9 cellular contexts compared by ENCODE assay signal in genomic region chr16:31333686-31334649, GRCh38. TPM values are rescaled to one million over a fixed set of nuclear protein-coding genes. Genes with fewer than 3 reads are reported as not detected.
DNase-seq lines count a peak whose midpoint lies in the region; ATAC-seq, FAIRE-seq and TF ChIP-seq lines count a peak whose summit lies in the region.
"Had no signal": no experiment of that assay in that cellular context is flagged by ENCODE, and none has a peak within 500 bp of the region (broad histone marks: within the 10 kb centered on the region; RNA-seq: fewer than 3 reads in every experiment).

No MANE protein-coding gene starts in this region.

- in situ Hi-C loops in K562 (cut with MboI) = no loop called here

- POLR2A ChIA-PET in K562 (lab: Yijun Ruan, JAX) = interaction anchor here (0.5 to 1.0 kb wide), 6 partner anchors 12 to 650 kb away, joined by 3 read pairs; partner anchors contain the start of gene FUS

- WGBS in K562 (ENCODE audit: insufficient coverage, low coverage, missing lambda C conversion rate) = 0% methylated on average over 5 of the region's 5 CpGs

- TF ChIP-seq RAD21 in K562 (CRISPR knock-in tag; conservative IDR thresholded peaks at IDR 0.05 in 1 of 2, IDR thresholded peaks at IDR 0.05 in 1 of 2) = peak; percentile 73 to 81

- no peaks in the 10 kb centered on the region for H3K79me2 ChIP-seq in K562 (ENCODE audit: control insufficient read depth, insufficient read depth, low read length)

- FAIRE-seq in D721Med (lab: Jason Lieb, UNC) (no peak), K562 (lab: Jason Lieb, UNC) (peak; percentile 85)

- no peaks in the 10 kb centered on the region for H3K36me3 ChIP-seq in K562 (ENCODE audit: control insufficient read depth, insufficient read depth, low read length)

- no peak overlapping the region for H3K4me3 ChIP-seq in K562

- ATAC-seq in GM19351 (IDR thresholded peaks at IDR 0.05; ENCODE audit: unreplicated experiment) (peak; percentile 77), K562 (peak; percentile 97), memory B cell (ENCODE audit: low read depth) (peak; percentile 85), HG02571 (IDR thresholded peaks at IDR 0.05; ENCODE audit: unreplicated experiment) (no peak)

- no peaks in the 10 kb centered on the region for H3K9me3 ChIP-seq in K562 (replicated peaks; ENCODE audit: control insufficient read depth, insufficient read depth, low read depth, low read length)

- peaks cover 19 to 66% of the 10 kb centered on the region in 2 experiments; a peak in 4 of 5 replicates for H3K27me3 ChIP-seq in K562 (ENCODE audit: control insufficient read depth in 2 of 2, insufficient read depth in 2 of 2, low read length in 2 of 2)

- intact Hi-C loops in K562 (cut with micrococcal nuclease) = no loop called here

- no peak overlapping the region for H3K4me2 ChIP-seq in K562 (ENCODE audit: insufficient read depth, low read length)

- BruUV-seq in K562 (replicated peaks; lab: Mats Ljungman, UMichigan) = no TSS peak

- no peak overlapping the region for H3K27ac ChIP-seq in K562 (ENCODE audit: extremely low read depth, low read depth, low read length)

- DNase-seq in D721Med (ENCODE audit: insufficient read length, low spot score) (no peak), NCI-H226 (peak; percentile 75), K562 (ENCODE audit: extremely low read depth in 1 of 4, low spot score in 3 of 4) (peak; percentile 39 to 62 (median 52)), memory B cell (ENCODE audit: low spot score in 2 of 2) (peak; percentile 31 to 41), endothelial cell (ENCODE audit: low spot score) (no peak), mesothelial cell of epicardium (ENCODE audit: low spot score in 2 of 2, unreplicated experiment in 2 of 2) (no peak)

- no peaks in the 10 kb centered on the region for H3K9me3 Mint-ChIP-seq in memory B cell
- no peaks in the 10 kb centered on the region for H3K9me3 Mint-ChIP-seq in endothelial cell (ENCODE audit: unreplicated experiment)
- no peaks in the 10 kb centered on the region for H3K9me3 Mint-ChIP-seq in mesothelial cell of epicardium

- H2AFZ ChIP-seq in K562 (ENCODE audit: low read depth, low read length) = no peak overlapping the region

- no peaks in the 10 kb centered on the region for H3K9me1 ChIP-seq in K562 (ENCODE audit: control insufficient read depth, insufficient read depth, low read length)

- H3K27me3 Mint-ChIP-seq in memory B cell (peaks cover 2% of the 10 kb centered on the region), endothelial cell (ENCODE audit: unreplicated experiment) (peaks cover 23% of the 10 kb centered on the region), mesothelial cell of epicardium (ENCODE audit: low read depth) (peaks cover 71% of the 10 kb centered on the region)

- no peak overlapping the region for H3K9ac ChIP-seq in K562 (ENCODE audit: insufficient read depth in 1 of 2, low read depth in 2 of 2, low read length in 2 of 2)

- TF ChIP-seq EP300 in K562 (IDR thresholded peaks at IDR 0.05; ENCODE audit: low read length) = no peak

- H3K4me1 ChIP-seq in K562 (replicated peaks in 1 of 2; ENCODE audit: control insufficient read depth in 2 of 2, insufficient read depth in 2 of 2, low read length in 2 of 2) = peaks cover 0 to 24% of the 10 kb centered on the region in 2 experiments; a peak in 1 of 5 replicates

- CTCF ChIA-PET in K562 (lab: Yijun Ruan, JAX; ENCODE audit: low intra/inter-chr PET ratio) = no interaction called here

- no peak overlapping the region for H3K27ac Mint-ChIP-seq in memory B cell
- no peak overlapping the region for H3K27ac Mint-ChIP-seq in endothelial cell (ENCODE audit: unreplicated experiment)
- no peak overlapping the region for H3K27ac Mint-ChIP-seq in mesothelial cell of epicardium

- H3K4me3 Mint-ChIP-seq in memory B cell (no peak overlapping the region), endothelial cell (ENCODE audit: unreplicated experiment) (no peak overlapping the region), mesothelial cell of epicardium (no peak overlapping the region)

- H3K36me3 Mint-ChIP-seq in memory B cell = peaks cover 7% of the 10 kb centered on the region
- peaks cover 4% of the 10 kb centered on the region for H3K36me3 Mint-ChIP-seq in endothelial cell (ENCODE audit: low read depth, unreplicated experiment)
- no peaks in the 10 kb centered on the region for H3K36me3 Mint-ChIP-seq in mesothelial cell of epicardium

- peaks cover 21% of the 10 kb centered on the region for H3K4me1 Mint-ChIP-seq in memory B cell
- no peaks in the 10 kb centered on the region for H3K4me1 Mint-ChIP-seq in endothelial cell (ENCODE audit: unreplicated experiment)
- H3K4me1 Mint-ChIP-seq in mesothelial cell of epicardium = no peaks in the 10 kb centered on the region

- no peaks in the 10 kb centered on the region for H4K20me1 ChIP-seq in K562 (replicated peaks; ENCODE audit: control insufficient read depth, insufficient read depth, low read length)

- TF ChIP-seq CTCF in D721Med (IDR thresholded peaks at IDR 0.05; ENCODE audit: insufficient read depth, missing control alignments) (peak; percentile 20), K562 (IDR thresholded peaks at IDR 0.05 in 2 of 3, conservative IDR thresholded peaks at IDR 0.05 in 1 of 3; ENCODE audit: insufficient read depth in 2 of 3, low read depth in 1 of 3, low read length in 3 of 3) (peak; percentile 70 to 77 (median 73)), endothelial cell (IDR thresholded peaks at IDR 0.05; ENCODE audit: unreplicated experiment) (no peak), mesothelial cell of epicardium (IDR thresholded peaks at IDR 0.05; ENCODE audit: unreplicated experiment) (no peak)

- TF ChIP-seq POLR2A in K562 (conservative IDR thresholded peaks at IDR 0.05) = no peak

TF ChIP-seq in K562, 482 proteins besides CTCF, POLR2A, EP300 and RAD21 (continues in another document):
- TF ChIP-seq SMC3 (conservative IDR thresholded peaks at IDR 0.05; ENCODE audit: insufficient read depth, low read depth, low read length) = peak; percentile 57

RNA-seq across cellular contexts. Expression of gene ITGAX, which starts 21.0 kb away (rescaled TPM):
- 3.4 and 12.7 TPM in 2 replicates for total RNA-seq in K562 (2011; cell fraction: chromatin; rRNA removed; ENCODE audit: low replicate concordance)
- 3.7 and 7.0 TPM in 2 replicates for total RNA-seq in K562 (2011; cell fraction: nucleolus; rRNA removed)
- total RNA-seq in K562 (2011; cell fraction: nucleoplasm; rRNA removed) = 3.8 and 5.1 TPM in 2 replicates
- 0.14 and 0.41 TPM in 2 replicates for total RNA-seq in K562 (2014; rRNA removed)
- total RNA-seq in K562 (2014; rRNA removed; fragmentation: Illumina TruSeq; extraction: Trizol) = 0.15 TPM in 1 of 2 replicates, not detected in the other
- total RNA-seq in K562 (2015; rRNA removed; fragmentation: Illumina TruSeq; extraction: Trizol) = 0.58 and 1.1 TPM in 2 replicates
- 0.35 and 0.51 TPM in 2 replicates for total RNA-seq in K562 (2021)
- 0.35 and 0.39 TPM in 2 replicates for polyA plus RNA-seq in K562 (2011; rRNA removed)
- polyA plus RNA-seq in K562 (2011; cell fraction: cytosol; rRNA removed) = 0.28 and 0.30 TPM in 2 replicates
- 2.2 and 3.5 TPM in 2 replicates for polyA plus RNA-seq in K562 (2011; cell fraction: nucleus; rRNA removed)
- polyA plus RNA-seq in K562 (2012) = 0.65 and 2.6 TPM in 2 replicates
- 0.09 and 0.30 TPM in 2 replicates for polyA plus RNA-seq in K562 (2014; fragmentation: Illumina TruSeq; extraction: Trizol)
- under 1 TPM; 0.03 to 0.04 TPM for polyA plus RNA-seq in K562 (2014; fragmentation: Nextera tagmentation; extraction: Ambion mirVana)
- polyA plus RNA-seq in K562 (2014; rRNA removed) = 0.05 and 0.35 TPM in 2 replicates
- 0.95 and 1.2 TPM in 2 replicates for polyA minus RNA-seq in K562 (2011; rRNA and poly(A)+ RNA removed)
- polyA minus RNA-seq in K562 (2011; cell fraction: cytosol; rRNA and poly(A)+ RNA removed) = not detected in 2 replicates
- polyA minus RNA-seq in K562 (2011; cell fraction: nucleus; rRNA and poly(A)+ RNA removed) = 1.9 and 2.4 TPM in 2 replicates
- not detected for total RNA-seq in endothelial cell (ENCODE audit: unreplicated experiment)
- not detected in 3 replicates for total RNA-seq in mesothelial cell of epicardium

RNA-seq across cellular contexts. Expression of gene ITGAD, which starts 59.2 kb away (rescaled TPM):
- total RNA-seq in K562 (2011; cell fraction: chromatin; rRNA removed; ENCODE audit: low replicate concordance) = not detected in 2 replicates
- total RNA-seq in K562 (2011; cell fraction: nucleolus; rRNA removed) = not detected in 2 replicates
- not detected in 2 replicates for total RNA-seq in K562 (2011; cell fraction: nucleoplasm; rRNA removed)
- not detected in 2 replicates for total RNA-seq in K562 (2014; rRNA removed)
- total RNA-seq in K562 (2014; rRNA removed; fragmentation: Illumina TruSeq; extraction: Trizol) = not detected in 2 replicates
- not detected in 2 replicates for total RNA-seq in K562 (2015; rRNA removed; fragmentation: Illumina TruSeq; extraction: Trizol)
- not detected in 2 replicates for total RNA-seq in K562 (2021)
- polyA plus RNA-seq in K562 (2011; rRNA removed) = not detected in 2 replicates
- polyA plus RNA-seq in K562 (2011; cell fraction: cytosol; rRNA removed) = not detected in 2 replicates
- not detected in 2 replicates for polyA plus RNA-seq in K562 (2011; cell fraction: nucleus; rRNA removed)
- polyA plus RNA-seq in K562 (2012) = not detected in 2 replicates
- polyA plus RNA-seq in K562 (2014; fragmentation: Illumina TruSeq; extraction: Trizol) = not detected in 2 replicates
- not detected for polyA plus RNA-seq in K562 (2014; fragmentation: Nextera tagmentation; extraction: Ambion mirVana)
- polyA plus RNA-seq in K562 (2014; rRNA removed) = not detected in 2 replicates
- not detected in 2 replicates for polyA minus RNA-seq in K562 (2011; rRNA and poly(A)+ RNA removed)
- not detected in 2 replicates for polyA minus RNA-seq in K562 (2011; cell fraction: cytosol; rRNA and poly(A)+ RNA removed)
- not detected in 2 replicates for polyA minus RNA-seq in K562 (2011; cell fraction: nucleus; rRNA and poly(A)+ RNA removed)
- total RNA-seq in endothelial cell (ENCODE audit: unreplicated experiment) = not detected
- not detected in 3 replicates for total RNA-seq in mesothelial cell of epicardium
- total RNA-seq: glomerular endothelial cell had no signal

Comparison
In these comparisons a context has a peak if more than half of its experiments do, and no peak if none do; other contexts are left out.
1. DNase-seq: peak in NCI-H226 (single experiment), K562 (4 of 4) and memory B cell (2 of 2); none in D721Med (single experiment), endothelial cell (single experiment) and mesothelial cell of epicardium (0 of 2).
2. CTCF ChIP-seq: peak in D721Med (single experiment) and K562 (3 of 3); none in endothelial cell (single experiment) and mesothelial cell of epicardium (single experiment).